ENCODE assay signal across 7 cellular contexts in the genomic region with DNA sequence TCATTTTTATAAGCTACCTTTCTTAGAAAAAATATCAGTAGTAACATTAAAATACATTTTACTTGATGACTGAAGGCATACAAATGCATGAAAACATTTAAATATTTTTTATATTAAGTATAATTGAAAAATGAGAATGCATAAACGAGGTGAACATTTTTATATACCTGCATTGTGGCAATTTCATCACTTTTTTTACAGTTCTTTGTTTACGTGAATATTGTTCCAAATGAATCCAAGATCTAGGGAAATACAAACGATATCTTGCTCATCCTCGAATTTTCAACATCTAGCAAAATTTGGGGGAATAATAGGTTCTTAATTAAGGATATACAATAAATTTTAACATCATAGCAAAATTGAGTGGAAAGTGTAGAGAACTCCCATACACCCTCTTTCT. TPM values are rescaled to one million over a fixed set of nuclear protein-coding genes. Genes with fewer than 3 reads are reported as not detected.
"Had no signal": no experiment of that assay in that cellular context is flagged by ENCODE, and none has a peak within 500 bp of the region (broad histone marks: within the 10 kb centered on the region; RNA-seq: fewer than 3 reads in every experiment).

No MANE protein-coding gene starts in this region.

- H3K4me3 ChIP-seq: K562 had no signal

- H3K9ac ChIP-seq: KMS-11 had no signal

- H3K4me2 ChIP-seq: KMS-11 had no signal

- DNase-seq: IMR-90, KBM-7, KG1 had no signal

- FAIRE-seq: HTR-8/SVneo, K562 had no signal

- H3K27ac ChIP-seq: HL-60, KMS-11 had no signal

RNA-seq across cellular contexts. Expression of a gene that starts 45.5 kb away (rescaled TPM):
- total RNA-seq: IMR-90 had no signal
- polyA plus RNA-seq: IMR-90 had no signal
